In the genomic region with DNA sequence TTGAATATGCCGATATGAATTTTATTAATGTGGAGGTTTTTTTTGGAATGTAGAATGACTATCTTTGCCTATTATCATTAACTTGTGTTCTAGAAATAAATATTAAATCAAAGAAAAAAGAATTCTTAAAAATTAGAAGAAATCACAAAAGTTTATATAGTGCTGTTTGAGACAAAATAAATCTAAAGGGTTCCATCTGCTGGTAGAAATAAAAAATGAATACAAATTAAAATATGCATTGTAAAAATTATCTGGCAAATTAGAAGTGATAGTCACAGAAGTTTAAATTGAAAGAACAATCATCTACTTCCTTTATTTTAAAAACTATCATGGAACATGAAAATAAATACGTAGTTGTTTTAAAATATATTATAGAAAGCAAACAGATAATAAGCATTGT, we compare ENCODE assay signal across 17 cellular contexts. TPM values are rescaled to one million over a fixed set of nuclear protein-coding genes. Genes with fewer than 3 reads are reported as not detected.
DNase-seq lines count a peak whose midpoint lies in the region; ATAC-seq, FAIRE-seq and TF ChIP-seq lines count a peak whose summit lies in the region.
"Had no signal": no experiment of that assay in that cellular context is flagged by ENCODE, and none has a peak within 500 bp of the region (broad histone marks: within the 10 kb centered on the region; RNA-seq: fewer than 3 reads in every experiment).

No MANE protein-coding gene starts in this region.

- TF ChIP-seq RAD21 in A549 (conservative IDR thresholded peaks at IDR 0.05 in 1 of 2, IDR thresholded peaks at IDR 0.05 in 1 of 2), result peak; percentile 41 to 68

- H3K36me3 ChIP-seq in adrenal gland (replicated peaks in 1 of 2) (no peaks in the 10 kb centered on the region), right lobe of liver (no peaks in the 10 kb centered on the region)
- H3K36me3 ChIP-seq: HAP-1, suprapubic skin had no signal

- no peak overlapping the region for H3K4me2 ChIP-seq in A549

- TF ChIP-seq POLR2A in A549 (IDR thresholded peaks at IDR 0.05; ENCODE audit: low read length) (no peak), adrenal gland (IDR thresholded peaks at IDR 0.05) (no peak), right lobe of liver (IDR thresholded peaks at IDR 0.05) (no peak)

- no peak for TF ChIP-seq EP300 in A549 (IDR thresholded peaks at IDR 0.05)

- intact Hi-C loops in adrenal gland (cut with DNase I), result loop anchor here in 1 of 2 donors (10.0 kb wide), 1 partner anchor 75 kb away; no protein-coding TSS in a partner anchor
- intact Hi-C loops in right lobe of liver (cut with DNase I), result loop anchor here in 1 of 2 donors (10.0 kb wide), 1 partner anchor 75 kb away; no protein-coding TSS in a partner anchor

- DNase-seq in A549 (ENCODE audit: low read depth in 1 of 2, low spot score in 1 of 2) (no peak), HCEC 1CT (peak; percentile 29), adrenal gland (no peak), right lobe of liver (no peak)
- DNase-seq in activated CD8-positive, alpha-beta memory T cell treated with anti-CD3 and anti-CD28 coated beads for 24 hours, result no peak
- DNase-seq in stimulated activated CD4-positive, alpha-beta T cell treated with anti-CD3 and anti-CD28 coated beads, Interleukin-4, amount 100 ng/mL, for 1 hour, result no peak
- DNase-seq: activated T-cell treated with anti-CD3 and anti-CD28 coated beads, Interleukin-2, amount 50 U/mL, for 48 hours; DMS153; naive B cell; NCI-H2081 treated with DMSO at 0.1 percent for 48 hours; stimulated activated CD4-positive, alpha-beta T cell treated with anti-CD3 and anti-CD28 coated beads, Interleukin-4, amount 100 ng/mL, for 24 hours; T-helper 1 cell had no signal

- H3K27me3 ChIP-seq in adrenal gland (no peaks in the 10 kb centered on the region), right lobe of liver (no peaks in the 10 kb centered on the region)
- H3K27me3 ChIP-seq: suprapubic skin had no signal

- TF ChIP-seq CTCF in A549 (IDR thresholded peaks at IDR 0.05) (peak; percentile 21; the same call in 1 of the 3 replicates), adrenal gland (IDR thresholded peaks at IDR 0.05) (peak; percentile 21 to 70 (median 44)), right lobe of liver (IDR thresholded peaks at IDR 0.05) (peak; percentile 21 to 46 (median 41))

- POLR2A ChIA-PET in A549 (lab: Yijun Ruan, JAX), result no interaction called here

- H3K27ac ChIP-seq in A549 (no peak overlapping the region), adrenal gland (no peak overlapping the region), right lobe of liver (no peak overlapping the region)
- H3K27ac ChIP-seq: HL-60, suprapubic skin had no signal

- H3K9me3 ChIP-seq in A549, result no peaks in the 10 kb centered on the region
- H3K9me3 ChIP-seq in adrenal gland (replicated peaks in 1 of 3), result no peaks in the 10 kb centered on the region
- H3K9me3 ChIP-seq in right lobe of liver, result no peaks in the 10 kb centered on the region
- H3K9me3 ChIP-seq: HAP-1, suprapubic skin had no signal

- no peak for ATAC-seq in A549
- ATAC-seq in right lobe of liver, result no peak
- ATAC-seq in GM19452 (IDR thresholded peaks at IDR 0.05; ENCODE audit: unreplicated experiment), result no peak
- ATAC-seq in HG03095 (IDR thresholded peaks at IDR 0.05; ENCODE audit: unreplicated experiment), result no peak

- no peak overlapping the region for H3K4me3 ChIP-seq in A549
- no peak overlapping the region for H3K4me3 ChIP-seq in adrenal gland
- H3K4me3 ChIP-seq in right lobe of liver, result no peak overlapping the region
- H3K4me3 ChIP-seq: HAP-1, suprapubic skin had no signal

- CTCF ChIA-PET in A549 (lab: Yijun Ruan, JAX), result interaction anchor here (1.0 to 1.4 kb wide), 3 partner anchors 69 to 343 kb away, joined by 3 to 4 read pairs (median 3); no protein-coding TSS in a partner anchor

- FAIRE-seq in A549 (lab: Jason Lieb, UNC), result no peak

- WGBS in A549 (ENCODE audit: missing lambda C conversion rate), result 37% methylated on average over 2 of the region's 2 CpGs
- 51 to 60% (median 52%) methylated on average over 2 of the region's 2 CpGs for WGBS in adrenal gland, 4 donors
- 32% methylated on average over 2 of the region's 2 CpGs for WGBS in right lobe of liver (ENCODE audit: insufficient coverage, low coverage, low lambda C conversion rate, missing lambda C conversion rate)

- no peaks in the 10 kb centered on the region for H3K4me1 ChIP-seq in A549
- H3K4me1 ChIP-seq in adrenal gland (replicated peaks in 1 of 2), result no peaks in the 10 kb centered on the region
- no peaks in the 10 kb centered on the region for H3K4me1 ChIP-seq in right lobe of liver
- H3K4me1 ChIP-seq: HAP-1, suprapubic skin had no signal

TF ChIP-seq in A549, 52 proteins besides CTCF, POLR2A, EP300 and RAD21:
- TF ChIP-seq CBX8 (IDR thresholded peaks at IDR 0.05) (no peak), ZSCAN20 (CRISPR knock-in tag; IDR thresholded peaks at IDR 0.05) (no peak), ZC3H11A (IDR thresholded peaks at IDR 0.05) (no peak), SMC3 (IDR thresholded peaks at IDR 0.05) (peak; percentile 72), GATA3 (IDR thresholded peaks at IDR 0.05; ENCODE audit: borderline replicate concordance) (no peak)

RNA-seq across cellular contexts. Expression of gene ZBTB20, which starts 22.7 kb away (rescaled TPM):
- polyA plus RNA-seq in A549 (2011; rRNA removed) (4.8 and 5.0 TPM in 2 replicates), A549 (2017; fragmentation: RNase III; extraction: RNeasy Plus Mini Kit Qiagen cat#74134 plus additional on column Dnase treatment) (0.47 to 0.85 TPM (median 0.54 TPM) in 3 replicates), adrenal gland (10 to 100 TPM in 1 of 3 donors, 1 to 10 TPM in 2; 2.8 to 22.8 (median 3.6) TPM)
- polyA plus RNA-seq in A549 (2012; cell fraction: cytosol; rRNA removed), result 1.4 and 1.9 TPM in 2 replicates
- polyA plus RNA-seq in A549 (2012; cell fraction: nucleus; rRNA removed), result 4.6 and 5.7 TPM in 2 replicates
- 112 and 114 TPM in 2 replicates for polyA minus RNA-seq in A549 (2011; rRNA and poly(A)+ RNA removed)
- total RNA-seq in adrenal gland (100 to 1,000 TPM in 7 of 8 donors, 10 to 100 TPM in 1; 72.0 to 167 (median 119) TPM), right lobe of liver (10 to 100 TPM; 36.7 to 59.4 (median 46.7) TPM)
